8 cellular contexts compared by ENCODE assay signal in genomic region chr2:227415538-227416424, GRCh38. TPM values are rescaled to one million over a fixed set of nuclear protein-coding genes. Genes with fewer than 3 reads are reported as not detected.
DNase-seq lines count a peak whose midpoint lies in the region; ATAC-seq and TF ChIP-seq lines count a peak whose summit lies in the region.

No MANE protein-coding gene starts in this region.

- 67% methylated on average over 10 of the region's 10 CpGs for WGBS in prostate gland

- H3K36me3 Mint-ChIP-seq in stimulated activated effector memory CD8-positive, alpha-beta T cell treated with anti-CD3 and anti-CD28 coated beads, Interleukin-12 subunit alpha, Interleukin-12 subunit beta, amount 100 ng/mL, for 72 hours = no peaks in the 10 kb centered on the region

- H3K27me3 ChIP-seq in prostate gland (replicated peaks; ENCODE audit: insufficient read depth) = no peaks in the 10 kb centered on the region

- DNase-seq in SW480 (ENCODE audit: low spot score) (peak; percentile 28), foreskin fibroblast (peak; percentile 55 to 83), NCI-H1105 treated with DMSO at 0.1 percent for 48 hours (lab: John Stamatoyannopoulos, UW) (no peak), prostate gland (ENCODE audit: low spot score) (no peak)
- no peak for DNase-seq in stimulated activated effector memory CD8-positive, alpha-beta T cell treated with anti-CD3 and anti-CD28 coated beads, Interleukin-12 subunit alpha, Interleukin-12 subunit beta, amount 100 ng/mL, for 72 hours (ENCODE audit: low spot score in 2 of 2)

- no peak overlapping the region for H3K27ac ChIP-seq in prostate gland

- intact Hi-C loops in prostate gland (cut with DNase I) = no loop called here

- no peaks in the 10 kb centered on the region for H3K9me3 Mint-ChIP-seq in stimulated activated effector memory CD8-positive, alpha-beta T cell treated with anti-CD3 and anti-CD28 coated beads, Interleukin-12 subunit alpha, Interleukin-12 subunit beta, amount 100 ng/mL, for 72 hours

- no peak for TF ChIP-seq POLR2A in prostate gland (IDR thresholded peaks at IDR 0.05)

- ATAC-seq in GM18498 (IDR thresholded peaks at IDR 0.05; ENCODE audit: unreplicated experiment) (peak; percentile 29), HG03097 (IDR thresholded peaks at IDR 0.05; ENCODE audit: low FRiP score, unreplicated experiment) (peak; percentile 36), HG02840 (IDR thresholded peaks at IDR 0.05; ENCODE audit: low FRiP score, unreplicated experiment) (no peak)
- ATAC-seq in stimulated activated effector memory CD8-positive, alpha-beta T cell treated with anti-CD3 and anti-CD28 coated beads, Interleukin-12 subunit alpha, Interleukin-12 subunit beta, amount 100 ng/mL, for 72 hours = peak; percentile 31

- H3K4me3 ChIP-seq in foreskin fibroblast (ENCODE audit: low read depth in 1 of 2, low read length in 2 of 2) = no peak overlapping the region
- H3K4me3 ChIP-seq in prostate gland = no peak overlapping the region

- peaks cover 34% of the 10 kb centered on the region for H3K4me1 Mint-ChIP-seq in stimulated activated effector memory CD8-positive, alpha-beta T cell treated with anti-CD3 and anti-CD28 coated beads, Interleukin-12 subunit alpha, Interleukin-12 subunit beta, amount 100 ng/mL, for 72 hours

- H3K36me3 ChIP-seq in prostate gland = no peaks in the 10 kb centered on the region

- H3K9me3 ChIP-seq in prostate gland = no peaks in the 10 kb centered on the region

- no peak overlapping the region for H3K4me3 Mint-ChIP-seq in stimulated activated effector memory CD8-positive, alpha-beta T cell treated with anti-CD3 and anti-CD28 coated beads, Interleukin-12 subunit alpha, Interleukin-12 subunit beta, amount 100 ng/mL, for 72 hours

- H3K4me1 ChIP-seq in prostate gland (replicated peaks) = no peaks in the 10 kb centered on the region

- H3K27ac Mint-ChIP-seq in stimulated activated effector memory CD8-positive, alpha-beta T cell treated with anti-CD3 and anti-CD28 coated beads, Interleukin-12 subunit alpha, Interleukin-12 subunit beta, amount 100 ng/mL, for 72 hours = peak overlapping the region; percentile 81

- TF ChIP-seq CTCF in foreskin fibroblast (IDR thresholded peaks at IDR 0.05; ENCODE audit: low read depth, low read length) = no peak
- TF ChIP-seq CTCF in prostate gland (IDR thresholded peaks at IDR 0.05) = no peak

RNA-seq across cellular contexts. Expression of gene SCYGR1, which starts 28.0 kb away (rescaled TPM):
- not detected for total RNA-seq in prostate gland

RNA-seq across cellular contexts. Expression of gene TM4SF20, which starts 36.7 kb away (rescaled TPM):
- not detected for total RNA-seq in prostate gland

RNA-seq across cellular contexts. Expression of gene AGFG1, which starts 56.2 kb away (rescaled TPM):
- 10 to 100 TPM; 40.3 to 73.7 TPM for total RNA-seq in prostate gland

Comparison
In these comparisons a context has a peak if more than half of its experiments do, and no peak if none do; other contexts are left out.
1. DNase-seq: peak in SW480 (single experiment) and foreskin fibroblast (2 of 2); none in stimulated activated effector memory CD8-positive, alpha-beta T cell treated with anti-CD3 and anti-CD28 coated beads, Interleukin-12 subunit alpha, Interleukin-12 subunit beta, amount 100 ng/mL, for 72 hours (0 of 2), NCI-H1105 treated with DMSO at 0.1 percent for 48 hours (single experiment) and prostate gland (single experiment).